In the genomic region with DNA sequence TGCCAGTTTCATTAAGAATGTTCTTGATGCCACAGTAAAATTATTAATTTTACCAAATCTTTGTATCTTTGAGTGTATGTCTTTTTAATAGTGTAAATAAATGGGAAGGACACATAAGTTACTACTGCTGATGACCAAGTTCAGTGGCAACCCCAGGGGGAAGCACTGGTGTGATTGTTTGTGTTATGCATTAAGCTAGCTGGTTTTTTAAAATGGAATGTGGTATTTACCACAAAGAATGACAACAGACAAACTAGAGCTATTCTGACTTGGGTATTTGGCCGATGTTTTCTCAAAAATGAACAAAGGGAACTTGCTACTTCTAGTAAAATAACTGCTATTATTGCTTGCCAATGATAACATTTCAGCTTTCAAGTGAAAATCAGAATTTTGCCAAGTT, we compare ENCODE assay signal across 25 cellular contexts. TPM values are rescaled to one million over a fixed set of nuclear protein-coding genes. Genes with fewer than 3 reads are reported as not detected.
"Had no signal": no experiment of that assay in that cellular context is flagged by ENCODE, and none has a peak within 500 bp of the region (broad histone marks: within the 10 kb centered on the region; RNA-seq: fewer than 3 reads in every experiment).

No MANE protein-coding gene starts in this region.

- H3K4me1 ChIP-seq: uterus had no signal

- H3K4me3 ChIP-seq: cardiac muscle cell, gastrocnemius medialis, tibial nerve, uterus had no signal

- H3K9me3 ChIP-seq: gastrocnemius medialis, tibial nerve, uterus had no signal

- ATAC-seq: activated CD8-positive, alpha-beta T cell treated with anti-CD3 and anti-CD28 coated beads, Interleukin-2, amount 10 ng/mL, durations not matched to agents 7 days and 5 days; activated naive CD8-positive, alpha-beta T cell treated with anti-CD3 and anti-CD28 coated beads, Interleukin-2, amount 50 U/mL, for 24 hours; activated T-cell treated with anti-CD3 and anti-CD28 coated beads, Interleukin-2, amount 50 U/mL, for 4 hours; gastrocnemius medialis; left lobe of liver had no signal

- H3K36me3 ChIP-seq: cardiac muscle cell, gastrocnemius medialis, tibial nerve, uterus had no signal

- DNase-seq: activated CD4-positive, alpha-beta T cell treated with anti-CD3 and anti-CD28 coated beads, Interleukin-2, amount 10 ng/mL, durations not matched to agents 24 days and 14 days; activated CD8-positive, alpha-beta memory T cell treated with anti-CD3 and anti-CD28 coated beads, Interleukin-2, amount 50 U/mL, for 4 hours; activated CD8-positive, alpha-beta T cell treated with anti-CD3 and anti-CD28 coated beads, Interleukin-2, amount 10 ng/mL, durations not matched to agents 7 days and 5 days; activated naive CD4-positive, alpha-beta T cell treated with anti-CD3 and anti-CD28 coated beads, Interleukin-2, amount 10 ng/mL, durations not matched to agents 7 days and 5 days; activated naive CD8-positive, alpha-beta T cell treated with anti-CD3 and anti-CD28 coated beads, Interleukin-2, amount 50 U/mL, for 24 hours; activated T-cell treated with anti-CD3 and anti-CD28 coated beads, Interleukin-2, amount 50 U/mL, for 4 hours; aorta; endodermal cell; gastrocnemius medialis; head of caudate nucleus; kidney; midbrain; occipital lobe; stimulated activated CD4-positive, alpha-beta T cell treated with anti-CD3 and anti-CD28 coated beads, Interleukin-2, amount 100 ng/mL, for 24 hours; stimulated activated naive CD4-positive, alpha-beta T cell treated with Interleukin-2 at 50 U/mL for 16 hours; T-helper 1 cell; T-helper 9 cell; uterus had no signal

- H3K27ac ChIP-seq: cardiac muscle cell, gastrocnemius medialis, uterus had no signal

- H3K27me3 ChIP-seq: uterus had no signal

RNA-seq across cellular contexts. Expression of gene FNDC1, which starts 2.9 kb away (rescaled TPM):
- total RNA-seq: activated CD4-positive, alpha-beta T cell treated with anti-CD3 and anti-CD28 coated beads, Interleukin-2, amount 10 ng/mL, durations not matched to agents 24 days and 14 days; activated CD8-positive, alpha-beta T cell treated with anti-CD3 and anti-CD28 coated beads, Interleukin-2, amount 10 ng/mL, durations not matched to agents 7 days and 5 days; epithelial cell of proximal tubule; lung microvascular endothelial cell; myocyte had no signal
- polyA plus RNA-seq: cardiac muscle cell, neural cell had no signal
